ENCODE assay signal across 28 cellular contexts in the genomic region with DNA sequence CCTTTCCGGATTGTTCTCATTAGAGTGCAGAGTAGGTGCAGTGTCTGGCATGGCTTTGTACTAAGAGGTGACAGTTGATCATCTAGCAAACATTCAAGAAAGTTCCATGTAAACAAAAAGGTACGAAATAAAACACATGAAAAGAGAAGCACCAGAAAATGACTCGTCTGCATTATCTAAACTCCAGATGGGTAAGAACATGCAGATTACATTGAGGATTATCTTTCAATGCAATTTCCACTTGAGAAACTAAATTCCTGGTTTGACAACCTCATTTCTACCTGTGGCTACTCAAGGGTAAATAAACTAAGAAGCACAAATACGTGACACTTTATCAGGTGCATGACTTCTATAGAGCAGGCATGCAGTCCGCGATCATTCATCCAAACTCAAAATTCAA. TPM values are rescaled to one million over a fixed set of nuclear protein-coding genes. Genes with fewer than 3 reads are reported as not detected.
"Had no signal": no experiment of that assay in that cellular context is flagged by ENCODE, and none has a peak within 500 bp of the region (broad histone marks: within the 10 kb centered on the region; RNA-seq: fewer than 3 reads in every experiment).

No MANE protein-coding gene starts in this region.

- DNase-seq: IMR-90; Kasumi-1; MV-4-11; NCI-H1048; NCI-H1105 treated with DMSO at 0.1 percent for 48 hours; NCI-H1417 treated with DMSO at 0.1 percent for 48 hours; NCI-H146; NCI-H1694 treated with DMSO at 0.1 percent for 48 hours; NCI-H1930; NCI-H2081; NCI-H2107; NCI-H2171 treated with DMSO at 0.1 percent for 48 hours; NCI-H345; NCI-H446 treated with DMSO at 0.1 percent for 48 hours; NCI-H510A treated with DMSO at 0.1 percent for 48 hours; NCI-H526; NK-92 treated with Interleukin-12 subunit alpha and Interleukin-12 subunit beta, amount 100 ng/mL, for 24 hours; PC-3; SHP77; SK-N-SH; SW 1271; T-cell had no signal

- H3K9me3 ChIP-seq: SK-N-SH had no signal

- H3K27ac ChIP-seq: KMS-11, RWPE1 had no signal

- H3K9ac ChIP-seq: KMS-11, SK-N-SH had no signal

- ATAC-seq: Panc1, PC-3, T-cell had no signal

- H3K4me2 ChIP-seq: KMS-11, SK-N-SH had no signal

RNA-seq across cellular contexts. Expression of a gene that starts 17.6 kb away (rescaled TPM):
- total RNA-seq: HT-29, IMR-90, MCF 10A, OCI-LY7, PC-3 had no signal
- polyA plus RNA-seq: IMR-90 had no signal
